Comparison of ENCODE assay signal across 12 cellular contexts in genomic region chr6:133955582-133956412, GRCh38. TPM values are rescaled to one million over a fixed set of nuclear protein-coding genes. Genes with fewer than 3 reads are reported as not detected.
A peak's percentile ranks its signal among the peaks of the same experiment; 100 is the strongest.
DNase-seq lines count a peak whose midpoint lies in the region; ATAC-seq and TF ChIP-seq lines count a peak whose summit lies in the region.
"Had no signal": no experiment of that assay in that cellular context is flagged by ENCODE, and none has a peak within 500 bp of the region (broad histone marks: within the 10 kb centered on the region; RNA-seq: fewer than 3 reads in every experiment).

No MANE protein-coding gene starts in this region.

- H3K4me1 ChIP-seq in CD4-positive, alpha-beta memory T cell (ENCODE audit: insufficient read depth, low read length): peaks cover 73% of the 10 kb centered on the region
- peaks cover 16 to 31% of the 10 kb centered on the region in 2 donors for H3K4me1 ChIP-seq in gastrocnemius medialis

- no peaks in the 10 kb centered on the region for H3K36me3 ChIP-seq in CD4-positive, alpha-beta memory T cell (ENCODE audit: insufficient read depth, low read length)
- H3K36me3 ChIP-seq in gastrocnemius medialis: no peaks in the 10 kb centered on the region

- DNase-seq in CD4-positive, alpha-beta memory T cell: no peak
- DNase-seq in HFFc6: no peak
- no peak for DNase-seq in naive thymus-derived CD8-positive, alpha-beta T cell
- no peak for DNase-seq in gastrocnemius medialis
- DNase-seq in NCI-H510A treated with DMSO at 0.1 percent for 48 hours (lab: John Stamatoyannopoulos, UW): no peak
- DNase-seq in C1 segment of cervical spinal cord (lab: John Stamatoyannopoulos, UW): no peak
- DNase-seq: activated CD4-positive, alpha-beta T cell treated with anti-CD3 and anti-CD28 coated beads for 48 hours; activated naive CD4-positive, alpha-beta T cell treated with Interleukin-2 at 50 U/mL for 16 hours; HCEC 1CT; testis had no signal

- H3K4me3 ChIP-seq in CD4-positive, alpha-beta memory T cell (ENCODE audit: low read length in 2 of 2): no peak overlapping the region
- H3K4me3 ChIP-seq in gastrocnemius medialis: no peak overlapping the region
- H3K4me3 ChIP-seq: testis had no signal

- TF ChIP-seq CTCF in HFFc6 (IDR thresholded peaks at IDR 0.05) (no peak), gastrocnemius medialis (IDR thresholded peaks at IDR 0.05 in 4 of 5, conservative IDR thresholded peaks at IDR 0.05 in 1 of 5) (no peak)

- no peaks in the 10 kb centered on the region for H3K9me3 ChIP-seq in CD4-positive, alpha-beta memory T cell (ENCODE audit: control insufficient read depth in 1 of 2, low read length in 2 of 2)
- no peaks in the 10 kb centered on the region for H3K9me3 ChIP-seq in gastrocnemius medialis
- H3K9me3 ChIP-seq: testis had no signal

- ATAC-seq in naive thymus-derived CD8-positive, alpha-beta T cell: no peak
- ATAC-seq in gastrocnemius medialis: no peak

- no peak overlapping the region for H3K27ac ChIP-seq in CD4-positive, alpha-beta memory T cell (ENCODE audit: low read depth, low read length)
- H3K27ac ChIP-seq in gastrocnemius medialis: no peak overlapping the region
- H3K27ac ChIP-seq: HL-60, testis had no signal

- POLR2A ChIA-PET in CD4-positive, alpha-beta memory T cell (lab: Charles Lee; ENCODE audit: partially characterized antibody): interaction anchor here (1.1 kb wide), 1 partner anchor 10 kb away, joined by 3 read pairs; no protein-coding TSS in a partner anchor
- POLR2A ChIA-PET in naive thymus-derived CD8-positive, alpha-beta T cell (lab: Charles Lee): no interaction called here

- intact Hi-C loops in CD4-positive, alpha-beta memory T cell (cut with micrococcal nuclease): loop anchor here (10.0 kb wide), 1 partner anchor 1539 kb away; the partner anchor contains the start of gene AHI1
- intact Hi-C loops in gastrocnemius medialis (cut with DNase I; ENCODE audit: low total_unique reads): no loop called here

- H3K9me3 Mint-ChIP-seq in CD4-positive, alpha-beta memory T cell: no peaks in the 10 kb centered on the region
- H3K9me3 Mint-ChIP-seq in HFFc6: no peaks in the 10 kb centered on the region
- H3K9me3 Mint-ChIP-seq in activated naive CD8-positive, alpha-beta T cell (ENCODE audit: low read depth): no peaks in the 10 kb centered on the region
- no peaks in the 10 kb centered on the region for H3K9me3 Mint-ChIP-seq in naive thymus-derived CD8-positive, alpha-beta T cell

- no peaks in the 10 kb centered on the region for H3K27me3 ChIP-seq in CD4-positive, alpha-beta memory T cell (ENCODE audit: insufficient read depth, low read length)
- H3K27me3 ChIP-seq in gastrocnemius medialis: no peaks in the 10 kb centered on the region
- H3K27me3 ChIP-seq: testis had no signal

- H3K4me3 Mint-ChIP-seq in CD4-positive, alpha-beta memory T cell: peak overlapping the region in 6 of 8 donors; percentile 15 to 99 (median 96)
- H3K4me3 Mint-ChIP-seq in HFFc6: peak overlapping the region; percentile 97; the same call in 1 of the 2 replicates
- peak overlapping the region; percentile 98 for H3K4me3 Mint-ChIP-seq in activated naive CD8-positive, alpha-beta T cell
- H3K4me3 Mint-ChIP-seq in naive thymus-derived CD8-positive, alpha-beta T cell: peak overlapping the region in 8 of 10 donors; percentile 38 to 98 (median 94)

- H3K4me1 Mint-ChIP-seq in CD4-positive, alpha-beta memory T cell: peaks cover 52 to 80% (median 61%) of the 10 kb centered on the region in 4 donors
- peaks cover 57% of the 10 kb centered on the region for H3K4me1 Mint-ChIP-seq in HFFc6 (ENCODE audit: low read depth)
- H3K4me1 Mint-ChIP-seq in activated naive CD8-positive, alpha-beta T cell (ENCODE audit: low read depth): peaks cover 67% of the 10 kb centered on the region
- peaks cover 47 to 76% (median 68%) of the 10 kb centered on the region in 4 donors for H3K4me1 Mint-ChIP-seq in naive thymus-derived CD8-positive, alpha-beta T cell

- no peaks in the 10 kb centered on the region for H3K27me3 Mint-ChIP-seq in CD4-positive, alpha-beta memory T cell
- H3K27me3 Mint-ChIP-seq in HFFc6 (ENCODE audit: insufficient read depth): no peaks in the 10 kb centered on the region; the same call in 1 of the 2 replicates
- H3K27me3 Mint-ChIP-seq in activated naive CD8-positive, alpha-beta T cell: no peaks in the 10 kb centered on the region
- H3K27me3 Mint-ChIP-seq in naive thymus-derived CD8-positive, alpha-beta T cell: no peaks in the 10 kb centered on the region

- CTCF ChIA-PET in CD4-positive, alpha-beta memory T cell (lab: Charles Lee; ENCODE audit: partially characterized antibody): interaction anchor here (0.8 to 4.6 kb wide), 5 partner anchors 18 to 106 kb away, joined by 3 to 37 read pairs (median 3); no protein-coding TSS in a partner anchor

- H3K27ac Mint-ChIP-seq in CD4-positive, alpha-beta memory T cell: peak overlapping the region in 3 of 7 donors; percentile 5 to 44 (median 35)
- no peak overlapping the region for H3K27ac Mint-ChIP-seq in HFFc6
- H3K27ac Mint-ChIP-seq in activated naive CD8-positive, alpha-beta T cell: peak overlapping the region; percentile 64
- H3K27ac Mint-ChIP-seq in naive thymus-derived CD8-positive, alpha-beta T cell: peak overlapping the region in 4 of 10 donors; percentile 23 to 95 (median 66)

- no peak for TF ChIP-seq POLR2A in gastrocnemius medialis (IDR thresholded peaks at IDR 0.05)

- H3K36me3 Mint-ChIP-seq in CD4-positive, alpha-beta memory T cell: peaks cover 0 to 14% of the 10 kb centered on the region in 2 donors
- no peaks in the 10 kb centered on the region; the same call in 1 of the 2 replicates for H3K36me3 Mint-ChIP-seq in HFFc6 (ENCODE audit: low read depth)
- H3K36me3 Mint-ChIP-seq in activated naive CD8-positive, alpha-beta T cell: no peaks in the 10 kb centered on the region
- H3K36me3 Mint-ChIP-seq in naive thymus-derived CD8-positive, alpha-beta T cell: peaks cover 0 to 3% (median 0%) of the 10 kb centered on the region in 3 donors

- in situ Hi-C loops in gastrocnemius medialis (cut with MboI; ENCODE audit: low sequenced_read_pairs in 4 of 4): no loop called here

RNA-seq across cellular contexts. Expression of gene TBPL1, which starts 2.8 kb away (rescaled TPM):
- 10 to 100 TPM; 34.8 to 39.2 TPM for total RNA-seq in CD4-positive, alpha-beta memory T cell
- polyA plus RNA-seq in CD4-positive, alpha-beta memory T cell: 10 to 100 TPM; 55.1 to 77.2 TPM
- 10 to 100 TPM; 30.7 to 40.6 (median 34.0) TPM for total RNA-seq in HFFc6 (2021; fragmentation: NEBNext Ultra II Directional; extraction: Animal tissue kit (Norgen Biotek cat#: 25700))
- 10 to 100 TPM; 40.8 to 42.0 TPM for total RNA-seq in naive thymus-derived CD8-positive, alpha-beta T cell
- 10 to 100 TPM; 41.4 to 55.7 (median 48.0) TPM for polyA plus RNA-seq in naive thymus-derived CD8-positive, alpha-beta T cell
- 1 to 10 TPM in 3 of 4 donors, under 1 TPM in 1; 0.85 to 9.1 (median 4.7) TPM for total RNA-seq in gastrocnemius medialis
